In the genomic region with DNA sequence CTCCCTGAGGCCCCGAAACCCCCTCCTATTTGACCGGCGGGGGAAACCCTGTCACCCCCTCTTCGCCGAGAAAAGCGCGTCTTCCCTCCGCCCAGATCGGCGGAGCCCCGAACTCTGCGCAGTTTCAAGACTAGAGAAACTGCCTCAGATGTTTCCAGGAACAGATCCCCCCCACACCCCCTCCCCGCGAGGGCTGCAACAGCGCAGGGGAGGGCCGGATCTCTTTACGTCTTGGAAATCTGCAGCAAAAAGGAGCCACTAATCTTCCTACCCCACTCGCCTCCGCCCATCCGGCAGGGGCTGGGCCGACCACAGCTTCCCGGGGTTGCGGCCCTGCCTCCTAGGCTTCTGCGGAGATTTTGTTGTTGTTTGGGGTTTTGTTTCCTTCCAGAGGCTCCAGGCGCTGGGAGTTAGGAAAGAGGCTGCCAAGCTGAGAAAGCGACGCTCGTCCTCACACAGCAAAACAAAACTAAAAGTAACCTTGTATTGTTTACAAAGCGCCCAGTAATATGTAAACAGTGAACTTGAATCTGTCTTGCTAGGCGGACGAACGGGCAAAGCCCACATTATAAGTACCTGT, we compare ENCODE assay signal across 1 cellular context.
TF ChIP-seq lines count a peak whose summit lies in the region.

No MANE protein-coding gene starts in this region.

TF ChIP-seq in HEK293, 187 proteins besides CTCF, POLR2A, EP300 and RAD21 (continued from another document and continues in another):
- TF ChIP-seq MZF1 (tag by site-specific recombination; IDR thresholded peaks at IDR 0.05; ENCODE audit: borderline replicate concordance) (no peak), ZNF777 (tag by site-specific recombination; IDR thresholded peaks at IDR 0.05; ENCODE audit: borderline replicate concordance) (no peak), ZNF132 (tag by site-specific recombination; IDR thresholded peaks at IDR 0.05; ENCODE audit: borderline replicate concordance) (no peak), ZNF221 (tag by site-specific recombination; IDR thresholded peaks at IDR 0.05; ENCODE audit: borderline replicate concordance) (no peak), ZNF433 (tag by site-specific recombination; IDR thresholded peaks at IDR 0.05; ENCODE audit: low read depth) (no peak), ZNF677 (tag by site-specific recombination; IDR thresholded peaks at IDR 0.05) (no peak), ZNF791 (tag by site-specific recombination; IDR thresholded peaks at IDR 0.05) (no peak), ZNF114 (tag by site-specific recombination; IDR thresholded peaks at IDR 0.05) (no peak), ZNF792 (tag by site-specific recombination; IDR thresholded peaks at IDR 0.05) (no peak), ZNF174 (tag by site-specific recombination; IDR thresholded peaks at IDR 0.05) (no peak), WT1 (tag by site-specific recombination; IDR thresholded peaks at IDR 0.05) (peak; percentile 38; the same call in 1 of the 2 replicates), ZNF610 (tag by site-specific recombination; IDR thresholded peaks at IDR 0.05; ENCODE audit: borderline replicate concordance) (no peak), ZNF121 (tag by site-specific recombination; IDR thresholded peaks at IDR 0.05) (no peak), ZBTB21 (tag by site-specific recombination; IDR thresholded peaks at IDR 0.05) (no peak), ZNF654 (tag by site-specific recombination; IDR thresholded peaks at IDR 0.05; ENCODE audit: low read depth) (no peak), ZNF510 (tag by site-specific recombination; IDR thresholded peaks at IDR 0.05; ENCODE audit: insufficient replicate concordance) (no peak), ZNF561 (tag by site-specific recombination; IDR thresholded peaks at IDR 0.05; ENCODE audit: borderline replicate concordance) (no peak), SETDB1 (IDR thresholded peaks at IDR 0.05; ENCODE audit: insufficient read length, low read length) (no peak), ZBTB48 (tag by site-specific recombination; IDR thresholded peaks at IDR 0.05) (no peak), ZNF214 (tag by site-specific recombination; IDR thresholded peaks at IDR 0.05; ENCODE audit: borderline replicate concordance) (no peak), ZNF335 (tag by site-specific recombination; conservative IDR thresholded peaks at IDR 0.05) (peak; percentile 33; the same call in 1 of the 2 replicates), MYNN (tag by site-specific recombination; IDR thresholded peaks at IDR 0.05; ENCODE audit: borderline replicate concordance) (no peak), ZNF555 (tag by site-specific recombination; conservative IDR thresholded peaks at IDR 0.05) (no peak), ZNF426 (tag by site-specific recombination; IDR thresholded peaks at IDR 0.05) (no peak), PRDM1 (tag by site-specific recombination; IDR thresholded peaks at IDR 0.05) (no peak), GLIS1 (tag by site-specific recombination; IDR thresholded peaks at IDR 0.05) (peak; percentile 59), ZNF596 (tag by site-specific recombination; IDR thresholded peaks at IDR 0.05) (no peak), OVOL3 (tag by site-specific recombination; IDR thresholded peaks at IDR 0.05) (no peak), GLIS2 (tag by site-specific recombination; IDR thresholded peaks at IDR 0.05) (peak; percentile 58), TCF7L2 (IDR thresholded peaks at IDR 0.05; ENCODE audit: borderline replicate concordance, low read depth, low read length) (no peak)
- TF ChIP-seq, protein P1, sequence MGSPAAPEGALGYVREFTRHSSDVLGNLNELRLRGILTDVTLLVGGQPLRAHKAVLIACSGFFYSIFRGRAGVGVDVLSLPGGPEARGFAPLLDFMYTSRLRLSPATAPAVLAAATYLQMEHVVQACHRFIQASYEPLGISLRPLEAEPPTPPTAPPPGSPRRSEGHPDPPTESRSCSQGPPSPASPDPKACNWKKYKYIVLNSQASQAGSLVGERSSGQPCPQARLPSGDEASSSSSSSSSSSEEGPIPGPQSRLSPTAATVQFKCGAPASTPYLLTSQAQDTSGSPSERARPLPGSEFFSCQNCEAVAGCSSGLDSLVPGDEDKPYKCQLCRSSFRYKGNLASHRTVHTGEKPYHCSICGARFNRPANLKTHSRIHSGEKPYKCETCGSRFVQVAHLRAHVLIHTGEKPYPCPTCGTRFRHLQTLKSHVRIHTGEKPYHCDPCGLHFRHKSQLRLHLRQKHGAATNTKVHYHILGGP (tag by site-specific recombination; IDR thresholded peaks at IDR 0.05) = peak; percentile 69
- TF ChIP-seq, protein P2, sequence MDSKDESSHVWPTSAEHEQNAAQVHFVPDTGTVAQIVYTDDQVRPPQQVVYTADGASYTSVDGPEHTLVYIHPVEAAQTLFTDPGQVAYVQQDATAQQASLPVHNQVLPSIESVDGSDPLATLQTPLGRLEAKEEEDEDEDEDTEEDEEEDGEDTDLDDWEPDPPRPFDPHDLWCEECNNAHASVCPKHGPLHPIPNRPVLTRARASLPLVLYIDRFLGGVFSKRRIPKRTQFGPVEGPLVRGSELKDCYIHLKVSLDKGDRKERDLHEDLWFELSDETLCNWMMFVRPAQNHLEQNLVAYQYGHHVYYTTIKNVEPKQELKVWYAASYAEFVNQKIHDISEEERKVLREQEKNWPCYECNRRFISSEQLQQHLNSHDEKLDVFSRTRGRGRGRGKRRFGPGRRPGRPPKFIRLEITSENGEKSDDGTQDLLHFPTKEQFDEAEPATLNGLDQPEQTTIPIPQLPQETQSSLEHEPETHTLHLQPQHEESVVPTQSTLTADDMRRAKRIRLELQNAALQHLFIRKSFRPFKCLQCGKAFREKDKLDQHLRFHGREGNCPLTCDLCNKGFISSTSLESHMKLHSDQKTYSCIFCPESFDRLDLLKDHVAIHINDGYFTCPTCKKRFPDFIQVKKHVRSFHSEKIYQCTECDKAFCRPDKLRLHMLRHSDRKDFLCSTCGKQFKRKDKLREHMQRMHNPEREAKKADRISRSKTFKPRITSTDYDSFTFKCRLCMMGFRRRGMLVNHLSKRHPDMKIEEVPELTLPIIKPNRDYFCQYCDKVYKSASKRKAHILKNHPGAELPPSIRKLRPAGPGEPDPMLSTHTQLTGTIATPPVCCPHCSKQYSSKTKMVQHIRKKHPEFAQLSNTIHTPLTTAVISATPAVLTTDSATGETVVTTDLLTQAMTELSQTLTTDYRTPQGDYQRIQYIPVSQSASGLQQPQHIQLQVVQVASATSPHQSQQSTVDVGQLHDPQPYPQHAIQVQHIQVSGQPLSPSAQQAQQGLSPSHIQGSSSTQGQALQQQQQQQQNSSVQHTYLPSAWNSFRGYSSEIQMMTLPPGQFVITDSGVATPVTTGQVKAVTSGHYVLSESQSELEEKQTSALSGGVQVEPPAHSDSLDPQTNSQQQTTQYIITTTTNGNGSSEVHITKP (tag by site-specific recombination; IDR thresholded peaks at IDR 0.05) = peak; percentile 59
- TF ChIP-seq, protein P3, sequence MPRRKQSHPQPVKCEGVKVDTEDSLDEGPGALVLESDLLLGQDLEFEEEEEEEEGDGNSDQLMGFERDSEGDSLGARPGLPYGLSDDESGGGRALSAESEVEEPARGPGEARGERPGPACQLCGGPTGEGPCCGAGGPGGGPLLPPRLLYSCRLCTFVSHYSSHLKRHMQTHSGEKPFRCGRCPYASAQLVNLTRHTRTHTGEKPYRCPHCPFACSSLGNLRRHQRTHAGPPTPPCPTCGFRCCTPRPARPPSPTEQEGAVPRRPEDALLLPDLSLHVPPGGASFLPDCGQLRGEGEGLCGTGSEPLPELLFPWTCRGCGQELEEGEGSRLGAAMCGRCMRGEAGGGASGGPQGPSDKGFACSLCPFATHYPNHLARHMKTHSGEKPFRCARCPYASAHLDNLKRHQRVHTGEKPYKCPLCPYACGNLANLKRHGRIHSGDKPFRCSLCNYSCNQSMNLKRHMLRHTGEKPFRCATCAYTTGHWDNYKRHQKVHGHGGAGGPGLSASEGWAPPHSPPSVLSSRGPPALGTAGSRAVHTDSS (tag by site-specific recombination; IDR thresholded peaks at IDR 0.05) = no peak
- TF ChIP-seq, protein P4, sequence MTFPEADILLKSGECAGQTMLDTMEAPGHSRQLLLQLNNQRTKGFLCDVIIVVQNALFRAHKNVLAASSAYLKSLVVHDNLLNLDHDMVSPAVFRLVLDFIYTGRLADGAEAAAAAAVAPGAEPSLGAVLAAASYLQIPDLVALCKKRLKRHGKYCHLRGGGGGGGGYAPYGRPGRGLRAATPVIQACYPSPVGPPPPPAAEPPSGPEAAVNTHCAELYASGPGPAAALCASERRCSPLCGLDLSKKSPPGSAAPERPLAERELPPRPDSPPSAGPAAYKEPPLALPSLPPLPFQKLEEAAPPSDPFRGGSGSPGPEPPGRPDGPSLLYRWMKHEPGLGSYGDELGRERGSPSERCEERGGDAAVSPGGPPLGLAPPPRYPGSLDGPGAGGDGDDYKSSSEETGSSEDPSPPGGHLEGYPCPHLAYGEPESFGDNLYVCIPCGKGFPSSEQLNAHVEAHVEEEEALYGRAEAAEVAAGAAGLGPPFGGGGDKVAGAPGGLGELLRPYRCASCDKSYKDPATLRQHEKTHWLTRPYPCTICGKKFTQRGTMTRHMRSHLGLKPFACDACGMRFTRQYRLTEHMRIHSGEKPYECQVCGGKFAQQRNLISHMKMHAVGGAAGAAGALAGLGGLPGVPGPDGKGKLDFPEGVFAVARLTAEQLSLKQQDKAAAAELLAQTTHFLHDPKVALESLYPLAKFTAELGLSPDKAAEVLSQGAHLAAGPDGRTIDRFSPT (tag by site-specific recombination; IDR thresholded peaks at IDR 0.05) = no peak
- TF ChIP-seq, protein P5, sequence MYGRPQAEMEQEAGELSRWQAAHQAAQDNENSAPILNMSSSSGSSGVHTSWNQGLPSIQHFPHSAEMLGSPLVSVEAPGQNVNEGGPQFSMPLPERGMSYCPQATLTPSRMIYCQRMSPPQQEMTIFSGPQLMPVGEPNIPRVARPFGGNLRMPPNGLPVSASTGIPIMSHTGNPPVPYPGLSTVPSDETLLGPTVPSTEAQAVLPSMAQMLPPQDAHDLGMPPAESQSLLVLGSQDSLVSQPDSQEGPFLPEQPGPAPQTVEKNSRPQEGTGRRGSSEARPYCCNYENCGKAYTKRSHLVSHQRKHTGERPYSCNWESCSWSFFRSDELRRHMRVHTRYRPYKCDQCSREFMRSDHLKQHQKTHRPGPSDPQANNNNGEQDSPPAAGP (tag by site-specific recombination; IDR thresholded peaks at IDR 0.05) = no peak
- TF ChIP-seq, protein P6, sequence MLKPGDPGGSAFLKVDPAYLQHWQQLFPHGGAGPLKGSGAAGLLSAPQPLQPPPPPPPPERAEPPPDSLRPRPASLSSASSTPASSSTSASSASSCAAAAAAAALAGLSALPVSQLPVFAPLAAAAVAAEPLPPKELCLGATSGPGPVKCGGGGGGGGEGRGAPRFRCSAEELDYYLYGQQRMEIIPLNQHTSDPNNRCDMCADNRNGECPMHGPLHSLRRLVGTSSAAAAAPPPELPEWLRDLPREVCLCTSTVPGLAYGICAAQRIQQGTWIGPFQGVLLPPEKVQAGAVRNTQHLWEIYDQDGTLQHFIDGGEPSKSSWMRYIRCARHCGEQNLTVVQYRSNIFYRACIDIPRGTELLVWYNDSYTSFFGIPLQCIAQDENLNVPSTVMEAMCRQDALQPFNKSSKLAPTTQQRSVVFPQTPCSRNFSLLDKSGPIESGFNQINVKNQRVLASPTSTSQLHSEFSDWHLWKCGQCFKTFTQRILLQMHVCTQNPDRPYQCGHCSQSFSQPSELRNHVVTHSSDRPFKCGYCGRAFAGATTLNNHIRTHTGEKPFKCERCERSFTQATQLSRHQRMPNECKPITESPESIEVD (tag by site-specific recombination; IDR thresholded peaks at IDR 0.05) = no peak
- TF ChIP-seq, protein P7, sequence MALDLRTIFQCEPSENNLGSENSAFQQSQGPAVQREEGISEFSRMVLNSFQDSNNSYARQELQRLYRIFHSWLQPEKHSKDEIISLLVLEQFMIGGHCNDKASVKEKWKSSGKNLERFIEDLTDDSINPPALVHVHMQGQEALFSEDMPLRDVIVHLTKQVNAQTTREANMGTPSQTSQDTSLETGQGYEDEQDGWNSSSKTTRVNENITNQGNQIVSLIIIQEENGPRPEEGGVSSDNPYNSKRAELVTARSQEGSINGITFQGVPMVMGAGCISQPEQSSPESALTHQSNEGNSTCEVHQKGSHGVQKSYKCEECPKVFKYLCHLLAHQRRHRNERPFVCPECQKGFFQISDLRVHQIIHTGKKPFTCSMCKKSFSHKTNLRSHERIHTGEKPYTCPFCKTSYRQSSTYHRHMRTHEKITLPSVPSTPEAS (tag by site-specific recombination; IDR thresholded peaks at IDR 0.05) = no peak
- TF ChIP-seq, protein P8, sequence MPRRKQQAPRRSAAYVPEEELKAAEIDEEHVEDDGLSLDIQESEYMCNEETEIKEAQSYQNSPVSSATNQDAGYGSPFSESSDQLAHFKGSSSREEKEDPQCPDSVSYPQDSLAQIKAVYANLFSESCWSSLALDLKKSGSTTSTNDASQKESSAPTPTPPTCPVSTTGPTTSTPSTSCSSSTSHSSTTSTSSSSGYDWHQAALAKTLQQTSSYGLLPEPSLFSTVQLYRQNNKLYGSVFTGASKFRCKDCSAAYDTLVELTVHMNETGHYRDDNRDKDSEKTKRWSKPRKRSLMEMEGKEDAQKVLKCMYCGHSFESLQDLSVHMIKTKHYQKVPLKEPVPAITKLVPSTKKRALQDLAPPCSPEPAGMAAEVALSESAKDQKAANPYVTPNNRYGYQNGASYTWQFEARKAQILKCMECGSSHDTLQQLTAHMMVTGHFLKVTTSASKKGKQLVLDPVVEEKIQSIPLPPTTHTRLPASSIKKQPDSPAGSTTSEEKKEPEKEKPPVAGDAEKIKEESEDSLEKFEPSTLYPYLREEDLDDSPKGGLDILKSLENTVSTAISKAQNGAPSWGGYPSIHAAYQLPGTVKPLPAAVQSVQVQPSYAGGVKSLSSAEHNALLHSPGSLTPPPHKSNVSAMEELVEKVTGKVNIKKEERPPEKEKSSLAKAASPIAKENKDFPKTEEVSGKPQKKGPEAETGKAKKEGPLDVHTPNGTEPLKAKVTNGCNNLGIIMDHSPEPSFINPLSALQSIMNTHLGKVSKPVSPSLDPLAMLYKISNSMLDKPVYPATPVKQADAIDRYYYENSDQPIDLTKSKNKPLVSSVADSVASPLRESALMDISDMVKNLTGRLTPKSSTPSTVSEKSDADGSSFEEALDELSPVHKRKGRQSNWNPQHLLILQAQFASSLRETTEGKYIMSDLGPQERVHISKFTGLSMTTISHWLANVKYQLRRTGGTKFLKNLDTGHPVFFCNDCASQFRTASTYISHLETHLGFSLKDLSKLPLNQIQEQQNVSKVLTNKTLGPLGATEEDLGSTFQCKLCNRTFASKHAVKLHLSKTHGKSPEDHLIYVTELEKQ (tag by site-specific recombination; IDR thresholded peaks at IDR 0.05; ENCODE audit: borderline replicate concordance) = no peak
- TF ChIP-seq, protein P9, sequence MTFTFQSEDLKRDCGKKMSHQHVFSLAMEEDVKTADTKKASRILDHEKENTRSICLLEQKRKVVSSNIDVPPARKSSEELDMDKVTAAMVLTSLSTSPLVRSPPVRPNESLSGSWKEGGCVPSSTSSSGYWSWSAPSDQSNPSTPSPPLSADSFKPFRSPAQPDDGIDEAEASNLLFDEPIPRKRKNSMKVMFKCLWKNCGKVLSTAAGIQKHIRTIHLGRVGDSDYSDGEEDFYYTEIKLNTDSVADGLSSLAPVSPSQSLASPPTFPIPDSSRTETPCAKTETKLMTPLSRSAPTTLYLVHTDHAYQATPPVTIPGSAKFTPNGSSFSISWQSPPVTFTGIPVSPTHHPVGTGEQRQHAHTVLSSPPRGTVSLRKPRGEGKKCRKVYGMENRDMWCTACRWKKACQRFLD (tag by site-specific recombination; IDR thresholded peaks at IDR 0.05) = no peak
- TF ChIP-seq, protein P10, sequence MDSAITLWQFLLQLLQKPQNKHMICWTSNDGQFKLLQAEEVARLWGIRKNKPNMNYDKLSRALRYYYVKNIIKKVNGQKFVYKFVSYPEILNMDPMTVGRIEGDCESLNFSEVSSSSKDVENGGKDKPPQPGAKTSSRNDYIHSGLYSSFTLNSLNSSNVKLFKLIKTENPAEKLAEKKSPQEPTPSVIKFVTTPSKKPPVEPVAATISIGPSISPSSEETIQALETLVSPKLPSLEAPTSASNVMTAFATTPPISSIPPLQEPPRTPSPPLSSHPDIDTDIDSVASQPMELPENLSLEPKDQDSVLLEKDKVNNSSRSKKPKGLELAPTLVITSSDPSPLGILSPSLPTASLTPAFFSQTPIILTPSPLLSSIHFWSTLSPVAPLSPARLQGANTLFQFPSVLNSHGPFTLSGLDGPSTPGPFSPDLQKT (IDR thresholded peaks at IDR 0.05; ENCODE audit: borderline replicate concordance, low read depth, low read length) = no peak
